In the genomic region with DNA sequence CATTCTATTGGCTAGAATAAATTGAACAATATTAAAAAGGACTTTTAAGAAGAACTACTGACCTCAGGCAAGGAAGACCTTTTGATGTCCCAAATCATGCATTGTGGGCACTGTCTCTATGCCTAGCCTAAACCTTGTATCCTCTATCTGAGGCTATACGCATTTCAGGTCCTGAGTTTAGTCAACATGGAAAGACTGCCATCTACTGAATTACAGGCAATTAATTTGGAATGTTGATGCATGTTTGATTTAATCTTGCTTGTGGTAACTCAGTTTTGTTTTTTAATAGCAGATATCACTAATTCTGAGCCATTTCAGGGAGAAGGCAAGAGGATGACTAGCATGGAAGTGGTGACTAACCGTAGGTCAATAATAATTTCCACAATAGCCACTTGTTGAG, we compare ENCODE assay signal across 21 cellular contexts.
"Had no signal": no experiment of that assay in that cellular context is flagged by ENCODE, and none has a peak within 500 bp of the region (broad histone marks: within the 10 kb centered on the region; RNA-seq: fewer than 3 reads in every experiment).

No MANE protein-coding gene starts in this region.

- H3K27me3 Mint-ChIP-seq: activated CD4-positive, alpha-beta T cell treated with anti-CD3 and anti-CD28 coated beads, Interleukin-2, amount 10 ng/mL, durations not matched to agents 24 days and 14 days had no signal

- H3K27me3 ChIP-seq: ascending aorta, esophagus muscularis mucosa, gastroesophageal sphincter, heart left ventricle, neural progenitor cell, right atrium auricular region, tibial nerve, uterus had no signal

- H3K4me2 ChIP-seq: neural progenitor cell had no signal

- H3K4me3 Mint-ChIP-seq: activated CD4-positive, alpha-beta T cell treated with anti-CD3 and anti-CD28 coated beads, Interleukin-2, amount 10 ng/mL, durations not matched to agents 24 days and 14 days; neural progenitor cell had no signal

- ATAC-seq: gastroesophageal sphincter; heart left ventricle; stimulated activated naive CD8-positive, alpha-beta T cell treated with anti-CD3 and anti-CD28 coated beads, Interleukin-15, Interleukin-2, amounts not matched to agents 100 U/mL and 50 U/mL, for 24 hours had no signal

- H3K4me3 ChIP-seq: ascending aorta, esophagus muscularis mucosa, gastroesophageal sphincter, heart left ventricle, left ventricle myocardium inferior, neural progenitor cell, prostate gland, right atrium auricular region, tibial nerve, uterus had no signal

- H3K36me3 Mint-ChIP-seq: neural progenitor cell had no signal

- DNase-seq: activated CD4-positive, alpha-beta T cell treated with anti-CD3 and anti-CD28 coated beads, Interleukin-2, amount 10 ng/mL, durations not matched to agents 24 days and 14 days; activated CD8-positive, alpha-beta memory T cell treated with anti-CD3 and anti-CD28 coated beads, Interleukin-2, amount 50 U/mL, for 48 hours; activated effector memory CD4-positive, alpha-beta T cell treated with Interleukin-2 at 50 U/mL for 16 hours; activated naive CD4-positive, alpha-beta T cell treated with anti-CD3 and anti-CD28 coated beads, Interleukin-2, amount 50 U/mL, for 16 hours; activated T-cell treated with anti-CD3 and anti-CD28 coated beads, Interleukin-2, amount 50 U/mL, for 48 hours; cortex of kidney; effector CD4-positive, alpha-beta T cell; heart left ventricle; kidney; left ventricle myocardium inferior; stimulated activated CD4-positive, alpha-beta T cell treated with anti-CD3 and anti-CD28 coated beads, Interleukin-2, amount 100 ng/mL, for 24 hours; stimulated activated naive CD8-positive, alpha-beta T cell treated with anti-CD3 and anti-CD28 coated beads, Interleukin-15, Interleukin-2, amounts not matched to agents 100 U/mL and 50 U/mL, for 24 hours; T-helper 9 cell; uterus had no signal

- H3K27ac ChIP-seq: ascending aorta, esophagus muscularis mucosa, gastroesophageal sphincter, heart left ventricle, left ventricle myocardium inferior, neural progenitor cell, prostate gland, right atrium auricular region, tibial nerve, uterus had no signal

- H3K9ac ChIP-seq: neural progenitor cell had no signal

- H3K9me3 ChIP-seq: ascending aorta, esophagus muscularis mucosa, gastroesophageal sphincter, heart left ventricle, left ventricle myocardium inferior, prostate gland, right atrium auricular region, tibial nerve, uterus had no signal

- H3K4me1 Mint-ChIP-seq: activated CD4-positive, alpha-beta T cell treated with anti-CD3 and anti-CD28 coated beads, Interleukin-2, amount 10 ng/mL, durations not matched to agents 24 days and 14 days; neural progenitor cell had no signal

- H3K36me3 ChIP-seq: ascending aorta, esophagus muscularis mucosa, gastroesophageal sphincter, heart left ventricle, left ventricle myocardium inferior, neural progenitor cell, prostate gland, right atrium auricular region, tibial nerve, uterus had no signal

- H3K27ac Mint-ChIP-seq: activated CD4-positive, alpha-beta T cell treated with anti-CD3 and anti-CD28 coated beads, Interleukin-2, amount 10 ng/mL, durations not matched to agents 24 days and 14 days; neural progenitor cell had no signal

- H2AFZ ChIP-seq: neural progenitor cell had no signal
